2 cellular contexts compared by ENCODE assay signal in the genomic region with DNA sequence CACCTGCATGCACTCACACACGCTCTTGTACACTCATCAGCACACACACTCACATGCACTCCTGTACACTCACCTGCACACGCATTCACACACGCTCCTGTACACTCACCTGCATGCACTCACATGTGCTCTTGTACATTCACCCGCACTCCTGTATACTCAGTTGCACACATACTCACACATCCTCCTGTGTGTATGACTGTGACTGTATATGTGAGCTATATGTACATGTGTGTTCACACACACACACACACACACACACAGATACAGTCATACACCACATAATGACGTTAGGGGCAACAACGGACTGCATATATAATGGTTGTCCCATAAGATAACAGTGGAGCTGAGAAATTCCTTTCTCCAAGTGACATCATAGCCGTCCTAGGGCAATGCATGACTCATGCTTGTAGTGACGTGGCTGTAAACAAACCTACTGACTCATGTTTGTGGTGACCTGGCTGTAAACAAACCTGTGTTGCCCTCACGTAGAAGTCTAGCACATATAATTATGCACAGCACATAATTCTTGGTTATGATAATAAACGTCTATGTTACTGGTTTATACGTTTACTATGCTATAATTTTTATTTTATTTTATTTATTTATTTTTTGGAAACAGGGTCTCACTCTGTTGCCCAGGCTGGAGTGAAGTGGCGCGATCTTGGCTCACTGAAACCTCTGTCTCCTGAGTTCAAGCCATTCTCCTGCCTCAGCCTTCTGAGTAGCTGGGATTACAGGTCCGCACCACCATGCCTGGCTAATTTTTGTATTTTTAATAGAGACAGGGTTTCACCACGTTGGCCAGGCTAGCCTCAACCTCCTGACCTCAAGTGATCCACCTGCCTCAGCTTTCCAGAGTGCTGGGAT.
TF ChIP-seq lines count a peak whose summit lies in the region.

No MANE protein-coding gene starts in this region.

TF ChIP-seq in K562, 482 proteins besides CTCF, POLR2A, EP300 and RAD21 (continues in another document):
- TF ChIP-seq CLOCK (CRISPR knock-in tag; IDR thresholded peaks at IDR 0.05; ENCODE audit: borderline replicate concordance) (no peak), TFAM (CRISPR knock-in tag; conservative IDR thresholded peaks at IDR 0.05) (no peak), ZNF316 (IDR thresholded peaks at IDR 0.05) (peak; percentile 75), HDAC2 (IDR thresholded peaks at IDR 0.05) (no peak), SMAD4 (CRISPR knock-in tag; conservative IDR thresholded peaks at IDR 0.05) (no peak), JUNB (CRISPR knock-in tag; conservative IDR thresholded peaks at IDR 0.05) (peak; percentile 98), TEAD1 (CRISPR knock-in tag; IDR thresholded peaks at IDR 0.05) (peak in 1 of 2 experiments; percentile 67; a peak in 2 of 4 replicates), TAF1 (IDR thresholded peaks at IDR 0.05; ENCODE audit: control insufficient read depth, extremely low read depth, insufficient read depth, low read length, severe bottlenecking) (no peak), ATF7 (IDR thresholded peaks at IDR 0.05) (peak; percentile 98), FOXK2 (conservative IDR thresholded peaks at IDR 0.05 in 1 of 2, IDR thresholded peaks at IDR 0.05 in 1 of 2; ENCODE audit: low read depth in 2 of 2) (peak; percentile 81 to 93), CBFA2T3 (IDR thresholded peaks at IDR 0.05) (no peak), ARID1B (IDR thresholded peaks at IDR 0.05) (peak; percentile 80), TARDBP (IDR thresholded peaks at IDR 0.05) (peak; percentile 95), CBFA2T2 (conservative IDR thresholded peaks at IDR 0.05) (no peak), ZNF41 (CRISPR knock-in tag; conservative IDR thresholded peaks at IDR 0.05) (no peak), FOXP1 (CRISPR knock-in tag; IDR thresholded peaks at IDR 0.05) (peak; percentile 100), FOXJ2 (tag; IDR thresholded peaks at IDR 0.05) (peak; percentile 97), NCOR1 (IDR thresholded peaks at IDR 0.05) (peak; percentile 41; the same call in 1 of the 2 replicates), SMARCA4 (IDR thresholded peaks at IDR 0.05) (peak; percentile 79), GTF2F1 (IDR thresholded peaks at IDR 0.05; ENCODE audit: low read depth, low read length) (no peak), MAFG (tag; conservative IDR thresholded peaks at IDR 0.05) (peak; percentile 72), ZNF121 (CRISPR knock-in tag; conservative IDR thresholded peaks at IDR 0.05) (peak; percentile 71), SOX6 (IDR thresholded peaks at IDR 0.05) (peak; percentile 81), MTA3 (IDR thresholded peaks at IDR 0.05; ENCODE audit: borderline replicate concordance) (peak; percentile 97), HMG20A (CRISPR knock-in tag; conservative IDR thresholded peaks at IDR 0.05) (no peak), E2F8 (IDR thresholded peaks at IDR 0.05; ENCODE audit: low read depth, partially characterized antibody) (peak; percentile 59), FOXA3 (CRISPR knock-in tag; conservative IDR thresholded peaks at IDR 0.05 in 1 of 2, IDR thresholded peaks at IDR 0.05 in 1 of 2) (peak; percentile 73 to 91)
- TF ChIP-seq, protein P1, sequence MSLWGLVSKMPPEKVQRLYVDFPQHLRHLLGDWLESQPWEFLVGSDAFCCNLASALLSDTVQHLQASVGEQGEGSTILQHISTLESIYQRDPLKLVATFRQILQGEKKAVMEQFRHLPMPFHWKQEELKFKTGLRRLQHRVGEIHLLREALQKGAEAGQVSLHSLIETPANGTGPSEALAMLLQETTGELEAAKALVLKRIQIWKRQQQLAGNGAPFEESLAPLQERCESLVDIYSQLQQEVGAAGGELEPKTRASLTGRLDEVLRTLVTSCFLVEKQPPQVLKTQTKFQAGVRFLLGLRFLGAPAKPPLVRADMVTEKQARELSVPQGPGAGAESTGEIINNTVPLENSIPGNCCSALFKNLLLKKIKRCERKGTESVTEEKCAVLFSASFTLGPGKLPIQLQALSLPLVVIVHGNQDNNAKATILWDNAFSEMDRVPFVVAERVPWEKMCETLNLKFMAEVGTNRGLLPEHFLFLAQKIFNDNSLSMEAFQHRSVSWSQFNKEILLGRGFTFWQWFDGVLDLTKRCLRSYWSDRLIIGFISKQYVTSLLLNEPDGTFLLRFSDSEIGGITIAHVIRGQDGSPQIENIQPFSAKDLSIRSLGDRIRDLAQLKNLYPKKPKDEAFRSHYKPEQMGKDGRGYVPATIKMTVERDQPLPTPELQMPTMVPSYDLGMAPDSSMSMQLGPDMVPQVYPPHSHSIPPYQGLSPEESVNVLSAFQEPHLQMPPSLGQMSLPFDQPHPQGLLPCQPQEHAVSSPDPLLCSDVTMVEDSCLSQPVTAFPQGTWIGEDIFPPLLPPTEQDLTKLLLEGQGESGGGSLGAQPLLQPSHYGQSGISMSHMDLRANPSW (CRISPR knock-in tag; IDR thresholded peaks at IDR 0.05): no peak

TF ChIP-seq in HepG2, 621 proteins besides CTCF, POLR2A, EP300 and RAD21 (continues in another document):
- TF ChIP-seq ZNF564 (CRISPR knock-in tag; IDR thresholded peaks at IDR 0.05): no peak
- TF ChIP-seq SKI (IDR thresholded peaks at IDR 0.05; ENCODE audit: partially characterized antibody): peak; percentile 10
- TF ChIP-seq FOXA3 (CRISPR knock-in tag; IDR thresholded peaks at IDR 0.05): peak; percentile 92
- peak; percentile 41; the same call in 1 of the 2 replicates for TF ChIP-seq FOXA1 (IDR thresholded peaks at IDR 0.05)
- TF ChIP-seq FOXA1 (CRISPR knock-in tag; IDR thresholded peaks at IDR 0.05): peak; percentile 70
- peak; percentile 99 for TF ChIP-seq CREB1 (IDR thresholded peaks at IDR 0.05)
- peak; percentile 96 for TF ChIP-seq CREB1 (CRISPR knock-in tag; IDR thresholded peaks at IDR 0.05)
- peak; percentile 82 for TF ChIP-seq FOXP4 (CRISPR knock-in tag; IDR thresholded peaks at IDR 0.05)
- TF ChIP-seq MTA1 (CRISPR knock-in tag; IDR thresholded peaks at IDR 0.05; ENCODE audit: borderline replicate concordance): 0 out of 2 replicates have a peak, but pooled peaks have one; percentile 15
- peak; percentile 38; the same call in 1 of the 2 replicates for TF ChIP-seq HOXA3 (CRISPR knock-in tag; IDR thresholded peaks at IDR 0.05)
- TF ChIP-seq, protein P2, sequence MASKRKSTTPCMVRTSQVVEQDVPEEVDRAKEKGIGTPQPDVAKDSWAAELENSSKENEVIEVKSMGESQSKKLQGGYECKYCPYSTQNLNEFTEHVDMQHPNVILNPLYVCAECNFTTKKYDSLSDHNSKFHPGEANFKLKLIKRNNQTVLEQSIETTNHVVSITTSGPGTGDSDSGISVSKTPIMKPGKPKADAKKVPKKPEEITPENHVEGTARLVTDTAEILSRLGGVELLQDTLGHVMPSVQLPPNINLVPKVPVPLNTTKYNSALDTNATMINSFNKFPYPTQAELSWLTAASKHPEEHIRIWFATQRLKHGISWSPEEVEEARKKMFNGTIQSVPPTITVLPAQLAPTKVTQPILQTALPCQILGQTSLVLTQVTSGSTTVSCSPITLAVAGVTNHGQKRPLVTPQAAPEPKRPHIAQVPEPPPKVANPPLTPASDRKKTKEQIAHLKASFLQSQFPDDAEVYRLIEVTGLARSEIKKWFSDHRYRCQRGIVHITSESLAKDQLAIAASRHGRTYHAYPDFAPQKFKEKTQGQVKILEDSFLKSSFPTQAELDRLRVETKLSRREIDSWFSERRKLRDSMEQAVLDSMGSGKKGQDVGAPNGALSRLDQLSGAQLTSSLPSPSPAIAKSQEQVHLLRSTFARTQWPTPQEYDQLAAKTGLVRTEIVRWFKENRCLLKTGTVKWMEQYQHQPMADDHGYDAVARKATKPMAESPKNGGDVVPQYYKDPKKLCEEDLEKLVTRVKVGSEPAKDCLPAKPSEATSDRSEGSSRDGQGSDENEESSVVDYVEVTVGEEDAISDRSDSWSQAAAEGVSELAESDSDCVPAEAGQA (IDR thresholded peaks at IDR 0.05; ENCODE audit: low read depth): peak; percentile 69; the same call in 1 of the 2 replicates
- TF ChIP-seq, protein P2 (CRISPR knock-in tag; IDR thresholded peaks at IDR 0.05; ENCODE audit: borderline replicate concordance): no peak
- TF ChIP-seq ZNF589 (CRISPR knock-in tag; conservative IDR thresholded peaks at IDR 0.05): no peak
- TF ChIP-seq SAP130 (CRISPR knock-in tag; IDR thresholded peaks at IDR 0.05; ENCODE audit: low read depth): peak; percentile 49
- TF ChIP-seq ZBTB21 (CRISPR knock-in tag; IDR thresholded peaks at IDR 0.05): peak; percentile 98
- no peak for TF ChIP-seq ZNF205 (CRISPR knock-in tag; IDR thresholded peaks at IDR 0.05)
- TF ChIP-seq TBL1XR1 (IDR thresholded peaks at IDR 0.05; ENCODE audit: borderline replicate concordance, low read length, partially characterized antibody): peak; percentile 43
- TF ChIP-seq, protein P3, sequence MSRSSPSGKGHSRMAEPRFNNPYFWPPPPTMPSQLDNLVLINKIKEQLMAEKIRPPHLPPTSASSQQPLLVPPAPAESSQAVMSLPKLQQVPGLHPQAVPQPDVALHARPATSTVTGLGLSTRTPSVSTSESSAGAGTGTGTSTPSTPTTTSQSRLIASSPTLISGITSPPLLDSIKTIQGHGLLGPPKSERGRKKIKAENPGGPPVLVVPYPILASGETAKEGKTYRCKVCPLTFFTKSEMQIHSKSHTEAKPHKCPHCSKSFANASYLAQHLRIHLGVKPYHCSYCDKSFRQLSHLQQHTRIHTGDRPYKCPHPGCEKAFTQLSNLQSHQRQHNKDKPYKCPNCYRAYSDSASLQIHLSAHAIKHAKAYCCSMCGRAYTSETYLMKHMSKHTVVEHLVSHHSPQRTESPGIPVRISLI (CRISPR knock-in tag; IDR thresholded peaks at IDR 0.05; ENCODE audit: borderline replicate concordance): peak; percentile 20; the same call in 1 of the 2 replicates
- peak; percentile 94 for TF ChIP-seq ATF7 (IDR thresholded peaks at IDR 0.05)
- 0 out of 2 replicates have a peak, but pooled peaks have one; percentile 58 for TF ChIP-seq ATF7 (CRISPR knock-in tag; IDR thresholded peaks at IDR 0.05)
- TF ChIP-seq ZNF790 (CRISPR knock-in tag; IDR thresholded peaks at IDR 0.05; ENCODE audit: borderline replicate concordance): no peak
- TF ChIP-seq MED1 (CRISPR knock-in tag; IDR thresholded peaks at IDR 0.05): peak; percentile 20; the same call in 1 of the 2 replicates
- TF ChIP-seq, protein P4, sequence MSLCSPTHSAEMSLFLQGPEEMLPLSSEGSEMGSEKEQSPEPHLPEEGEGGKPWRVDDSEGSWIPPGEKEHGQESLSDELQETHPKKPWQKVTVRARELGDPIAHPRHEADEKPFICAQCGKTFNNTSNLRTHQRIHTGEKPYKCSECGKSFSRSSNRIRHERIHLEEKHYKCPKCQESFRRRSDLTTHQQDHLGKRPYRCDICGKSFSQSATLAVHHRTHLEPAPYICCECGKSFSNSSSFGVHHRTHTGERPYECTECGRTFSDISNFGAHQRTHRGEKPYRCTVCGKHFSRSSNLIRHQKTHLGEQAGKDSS (CRISPR knock-in tag; IDR thresholded peaks at IDR 0.05; ENCODE audit: borderline replicate concordance, low read depth): 0 out of 2 replicates have a peak, but pooled peaks have one; percentile 38
- peak; percentile 100 for TF ChIP-seq FOSL2 (CRISPR knock-in tag; IDR thresholded peaks at IDR 0.05)
- TF ChIP-seq, protein P5, sequence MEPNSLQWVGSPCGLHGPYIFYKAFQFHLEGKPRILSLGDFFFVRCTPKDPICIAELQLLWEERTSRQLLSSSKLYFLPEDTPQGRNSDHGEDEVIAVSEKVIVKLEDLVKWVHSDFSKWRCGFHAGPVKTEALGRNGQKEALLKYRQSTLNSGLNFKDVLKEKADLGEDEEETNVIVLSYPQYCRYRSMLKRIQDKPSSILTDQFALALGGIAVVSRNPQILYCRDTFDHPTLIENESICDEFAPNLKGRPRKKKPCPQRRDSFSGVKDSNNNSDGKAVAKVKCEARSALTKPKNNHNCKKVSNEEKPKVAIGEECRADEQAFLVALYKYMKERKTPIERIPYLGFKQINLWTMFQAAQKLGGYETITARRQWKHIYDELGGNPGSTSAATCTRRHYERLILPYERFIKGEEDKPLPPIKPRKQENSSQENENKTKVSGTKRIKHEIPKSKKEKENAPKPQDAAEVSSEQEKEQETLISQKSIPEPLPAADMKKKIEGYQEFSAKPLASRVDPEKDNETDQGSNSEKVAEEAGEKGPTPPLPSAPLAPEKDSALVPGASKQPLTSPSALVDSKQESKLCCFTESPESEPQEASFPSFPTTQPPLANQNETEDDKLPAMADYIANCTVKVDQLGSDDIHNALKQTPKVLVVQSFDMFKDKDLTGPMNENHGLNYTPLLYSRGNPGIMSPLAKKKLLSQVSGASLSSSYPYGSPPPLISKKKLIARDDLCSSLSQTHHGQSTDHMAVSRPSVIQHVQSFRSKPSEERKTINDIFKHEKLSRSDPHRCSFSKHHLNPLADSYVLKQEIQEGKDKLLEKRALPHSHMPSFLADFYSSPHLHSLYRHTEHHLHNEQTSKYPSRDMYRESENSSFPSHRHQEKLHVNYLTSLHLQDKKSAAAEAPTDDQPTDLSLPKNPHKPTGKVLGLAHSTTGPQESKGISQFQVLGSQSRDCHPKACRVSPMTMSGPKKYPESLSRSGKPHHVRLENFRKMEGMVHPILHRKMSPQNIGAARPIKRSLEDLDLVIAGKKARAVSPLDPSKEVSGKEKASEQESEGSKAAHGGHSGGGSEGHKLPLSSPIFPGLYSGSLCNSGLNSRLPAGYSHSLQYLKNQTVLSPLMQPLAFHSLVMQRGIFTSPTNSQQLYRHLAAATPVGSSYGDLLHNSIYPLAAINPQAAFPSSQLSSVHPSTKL (CRISPR knock-in tag; IDR thresholded peaks at IDR 0.05): peak; percentile 43; the same call in 1 of the 2 replicates
- TF ChIP-seq JUNB (CRISPR knock-in tag; IDR thresholded peaks at IDR 0.05; ENCODE audit: borderline replicate concordance): peak; percentile 80; the same call in 1 of the 2 replicates
- TF ChIP-seq TBX3 (IDR thresholded peaks at IDR 0.05; ENCODE audit: borderline replicate concordance): peak; percentile 43; the same call in 1 of the 2 replicates
- no peak for TF ChIP-seq ZNF530 (CRISPR knock-in tag; IDR thresholded peaks at IDR 0.05; ENCODE audit: low read depth)
